ENCODE assay signal across 20 cellular contexts in genomic region chrX:30822719-30823118, GRCh38.
"Had no signal": no experiment of that assay in that cellular context is flagged by ENCODE, and none has a peak within 500 bp of the region (broad histone marks: within the 10 kb centered on the region; RNA-seq: fewer than 3 reads in every experiment).

No MANE protein-coding gene starts in this region.

- H3K36me3 ChIP-seq: brain microvascular endothelial cell, esophagus squamous epithelium, gastrocnemius medialis, heart left ventricle, transverse colon, vagina had no signal

- H3K36me3 Mint-ChIP-seq: activated naive CD8-positive, alpha-beta T cell; natural killer cell treated with Interleukin-12 subunit alpha and Interleukin-12 subunit beta and Interleukin-15 and Interleukin-18, amount 100 ng/mL, for 72 hours; WTC11 had no signal

- DNase-seq: activated CD4-positive, alpha-beta T cell treated with anti-CD3 and anti-CD28 coated beads for 48 hours; activated CD8-positive, alpha-beta memory T cell treated with anti-CD3 and anti-CD28 coated beads, Interleukin-2, amount 50 U/mL, for 4 hours; activated gamma-delta T cell treated with Interleukin-2 at 50 U/mL for 16 hours; brain microvascular endothelial cell; effector CD8-positive, alpha-beta T cell; esophagus squamous epithelium; gastrocnemius medialis; heart left ventricle; posterior cingulate gyrus; retina; stimulated activated CD4-positive, alpha-beta T cell treated with anti-CD3 and anti-CD28 coated beads, Interleukin-4, amount 100 ng/mL, for 24 hours; stimulated activated naive CD8-positive, alpha-beta T cell treated with anti-CD3 and anti-CD28 coated beads, Interleukin-15, Interleukin-2, amounts not matched to agents 100 U/mL and 50 U/mL, for 24 hours; transverse colon had no signal

- H3K27me3 Mint-ChIP-seq: activated CD8-positive, alpha-beta T cell treated with anti-CD3 and anti-CD28 coated beads for 36 hours; activated naive CD8-positive, alpha-beta T cell; central memory CD8-positive, alpha-beta T cell had no signal

- ATAC-seq: gastrocnemius medialis; heart left ventricle; natural killer cell treated with Interleukin-12 subunit alpha and Interleukin-12 subunit beta and Interleukin-15 and Interleukin-18, amount 100 ng/mL, for 72 hours; stimulated activated naive CD8-positive, alpha-beta T cell treated with anti-CD3 and anti-CD28 coated beads, Interleukin-15, Interleukin-2, amounts not matched to agents 100 U/mL and 50 U/mL, for 24 hours had no signal

- H3K9me3 Mint-ChIP-seq: activated CD8-positive, alpha-beta T cell treated with anti-CD3 and anti-CD28 coated beads for 36 hours; central memory CD8-positive, alpha-beta T cell; natural killer cell treated with Interleukin-12 subunit alpha and Interleukin-12 subunit beta and Interleukin-15 and Interleukin-18, amount 100 ng/mL, for 72 hours; WTC11 had no signal

- H3K4me1 ChIP-seq: esophagus squamous epithelium, gastrocnemius medialis, heart left ventricle, transverse colon, vagina had no signal

- H3K4me1 Mint-ChIP-seq: central memory CD8-positive, alpha-beta T cell had no signal

- H3K27me3 ChIP-seq: brain microvascular endothelial cell, esophagus squamous epithelium, gastrocnemius medialis, heart left ventricle, transverse colon, vagina had no signal

- H3K9me3 ChIP-seq: esophagus squamous epithelium, gastrocnemius medialis, heart left ventricle, transverse colon, vagina had no signal

- H3K27ac Mint-ChIP-seq: activated CD8-positive, alpha-beta T cell treated with anti-CD3 and anti-CD28 coated beads for 36 hours; activated naive CD8-positive, alpha-beta T cell; natural killer cell treated with Interleukin-12 subunit alpha and Interleukin-12 subunit beta and Interleukin-15 and Interleukin-18, amount 100 ng/mL, for 72 hours; WTC11 had no signal

- H3K4me3 Mint-ChIP-seq: activated CD8-positive, alpha-beta T cell treated with anti-CD3 and anti-CD28 coated beads for 36 hours; activated naive CD8-positive, alpha-beta T cell; central memory CD8-positive, alpha-beta T cell; natural killer cell treated with Interleukin-12 subunit alpha and Interleukin-12 subunit beta and Interleukin-15 and Interleukin-18, amount 100 ng/mL, for 72 hours; WTC11 had no signal

- H3K27ac ChIP-seq: brain microvascular endothelial cell, esophagus squamous epithelium, gastrocnemius medialis, heart left ventricle, skin epidermis, transverse colon, vagina had no signal

- H3K4me3 ChIP-seq: esophagus squamous epithelium, gastrocnemius medialis, heart left ventricle, skin epidermis, transverse colon, vagina had no signal
